ENCODE assay signal across 1 cellular context in genomic region chr4:1870578-1871443, GRCh38.
TF ChIP-seq lines count a peak whose summit lies in the region.

Gene NSD2, plus strand, starts transcription at chr4:1871393. Its CDS starts 29,262 bp downstream, at chr4:1900655.

TF ChIP-seq in HepG2, 621 proteins besides CTCF, POLR2A, EP300 and RAD21 (continued from another document and continues in another):
- TF ChIP-seq ZNF142 (CRISPR knock-in tag; IDR thresholded peaks at IDR 0.05) (peak; percentile 94), HINFP (CRISPR knock-in tag; IDR thresholded peaks at IDR 0.05; ENCODE audit: low read depth) (peak; percentile 57; the same call in 1 of the 2 replicates), NCOR1 (IDR thresholded peaks at IDR 0.05; ENCODE audit: borderline replicate concordance, low read length) (no peak), YEATS2 (CRISPR knock-in tag; IDR thresholded peaks at IDR 0.05; ENCODE audit: borderline replicate concordance) (no peak), ZNF800 (CRISPR knock-in tag; IDR thresholded peaks at IDR 0.05) (no peak), KLF16 (CRISPR knock-in tag; IDR thresholded peaks at IDR 0.05) (peak in 1 of 2 experiments; percentile 40; a peak in 1 of 4 replicates), KAT8 (CRISPR knock-in tag; IDR thresholded peaks at IDR 0.05) (no peak), ZNF513 (CRISPR knock-in tag; conservative IDR thresholded peaks at IDR 0.05) (no peak), ZKSCAN8 (CRISPR knock-in tag; IDR thresholded peaks at IDR 0.05; ENCODE audit: borderline replicate concordance) (no peak), MYNN (CRISPR knock-in tag; IDR thresholded peaks at IDR 0.05; ENCODE audit: low read depth) (no peak; the same call in 1 of the 2 replicates), ZUFSP (CRISPR knock-in tag; IDR thresholded peaks at IDR 0.05; ENCODE audit: borderline replicate concordance) (no peak), NR2F1 (CRISPR knock-in tag; IDR thresholded peaks at IDR 0.05) (no peak), ZNF850 (CRISPR knock-in tag; conservative IDR thresholded peaks at IDR 0.05) (no peak), ZNF687 (CRISPR knock-in tag; IDR thresholded peaks at IDR 0.05) (peak; percentile 97), ZFP37 (CRISPR knock-in tag; IDR thresholded peaks at IDR 0.05; ENCODE audit: borderline replicate concordance) (0 out of 2 replicates have a peak, but pooled peaks have one; percentile 45), ZNF746 (CRISPR knock-in tag; IDR thresholded peaks at IDR 0.05) (peak; percentile 66; the same call in 1 of the 2 replicates), YY1 (IDR thresholded peaks at IDR 0.05; ENCODE audit: insufficient read depth, insufficient replicate concordance, low read depth, low read length) (peak; percentile 5), TBX2 (CRISPR knock-in tag; IDR thresholded peaks at IDR 0.05; ENCODE audit: borderline replicate concordance) (peak; percentile 94), ZNF773 (CRISPR knock-in tag; IDR thresholded peaks at IDR 0.05; ENCODE audit: borderline replicate concordance) (peak; percentile 75), ZBTB3 (CRISPR knock-in tag; IDR thresholded peaks at IDR 0.05; ENCODE audit: borderline replicate concordance, low read depth) (peak; percentile 83; the same call in 1 of the 2 replicates), ZBTB46 (CRISPR knock-in tag; IDR thresholded peaks at IDR 0.05; ENCODE audit: borderline replicate concordance) (no peak), FOXA1 (IDR thresholded peaks at IDR 0.05) (no peak), FOXA1 (CRISPR knock-in tag; IDR thresholded peaks at IDR 0.05) (no peak), PHB2 (IDR thresholded peaks at IDR 0.05; ENCODE audit: partially characterized antibody) (no peak), ZMYM3 (CRISPR knock-in tag; IDR thresholded peaks at IDR 0.05) (no peak), ZNF362 (CRISPR knock-in tag; IDR thresholded peaks at IDR 0.05; ENCODE audit: borderline replicate concordance) (no peak), ZFP82 (CRISPR knock-in tag; IDR thresholded peaks at IDR 0.05; ENCODE audit: borderline replicate concordance) (0 out of 2 replicates have a peak, but pooled peaks have one; percentile 25), SMAD1 (CRISPR knock-in tag; IDR thresholded peaks at IDR 0.05; ENCODE audit: borderline replicate concordance, low read depth) (peak; percentile 58; the same call in 1 of the 2 replicates), SIN3A (IDR thresholded peaks at IDR 0.05; ENCODE audit: borderline replicate concordance, low read depth, low read length) (peak; percentile 21; the same call in 1 of the 2 replicates), GFI1 (CRISPR knock-in tag; IDR thresholded peaks at IDR 0.05; ENCODE audit: borderline replicate concordance) (no peak), FOXJ3 (CRISPR knock-in tag; IDR thresholded peaks at IDR 0.05; ENCODE audit: borderline replicate concordance) (no peak), HES4 (CRISPR knock-in tag; IDR thresholded peaks at IDR 0.05; ENCODE audit: borderline replicate concordance) (0 out of 2 replicates have a peak, but pooled peaks have one; percentile 73), ZNF720 (CRISPR knock-in tag; IDR thresholded peaks at IDR 0.05) (no peak)
